8 cellular contexts compared by ENCODE assay signal in genomic region chr2:219176818-219177593, GRCh38. TPM values are rescaled to one million over a fixed set of nuclear protein-coding genes. Genes with fewer than 3 reads are reported as not detected.
A peak's percentile ranks its signal among the peaks of the same experiment; 100 is the strongest.
DNase-seq lines count a peak whose midpoint lies in the region; ATAC-seq, FAIRE-seq and TF ChIP-seq lines count a peak whose summit lies in the region.

Gene CNPPD1, minus strand, starts transcription at chr2:219176925. Its CDS starts 97 bp downstream, at chr2:219176828.

- H3K27ac Mint-ChIP-seq in Calu3 (ENCODE audit: unreplicated experiment), result peak within 1 kb of the TSS; percentile 97

- H3K9me3 ChIP-seq in HUES48 (ENCODE audit: control insufficient read depth, insufficient read depth, low read length) (no peaks in the 10 kb centered on the region), OCI-LY1 (ENCODE audit: low read length) (no peaks in the 10 kb centered on the region), endothelial cell of umbilical vein (replicated peaks; ENCODE audit: control insufficient read depth, insufficient read depth, low read length) (no peaks in the 10 kb centered on the region)

- no peak within 1 kb of the TSS for H2AFZ ChIP-seq in OCI-LY1 (ENCODE audit: low read length)
- peak within 1 kb of the TSS; percentile 74 for H2AFZ ChIP-seq in endothelial cell of umbilical vein (ENCODE audit: low read depth, low read length)

- H3K27me3 ChIP-seq in HUES48 (ENCODE audit: control insufficient read depth, insufficient read depth, low read length) (no peaks in the 10 kb centered on the region), OCI-LY1 (ENCODE audit: insufficient read depth, low read length) (no peaks in the 10 kb centered on the region), endothelial cell of umbilical vein (ENCODE audit: control insufficient read depth in 2 of 2, insufficient read depth in 2 of 2, low read length in 2 of 2) (no peaks in the 10 kb centered on the region)

- DNase-seq in Calu3 (peak; percentile 94), endothelial cell of umbilical vein (ENCODE audit: low read depth, low spot score) (peak; percentile 83), middle frontal gyrus (ENCODE audit: extremely low spot score, low spot score) (peak; percentile 85)
- DNase-seq in activated CD8-positive, alpha-beta memory T cell treated with anti-CD3 and anti-CD28 coated beads, Interleukin-2, amount 50 U/mL, for 4 hours, result peak; percentile 85
- DNase-seq in stimulated activated CD8-positive, alpha-beta memory T cell treated with anti-CD3 and anti-CD28 coated beads, Interleukin-2, amount 100 ng/mL, for 48 hours (ENCODE audit: low read depth in 2 of 2), result peak; percentile 81 to 85

- CTCF ChIA-PET in Calu3 (lab: Charles Lee) (interaction anchor here (0.6 to 1.7 kb wide), 7 partner anchors 29 to 353 kb away, joined by 3 to 9 read pairs (median 6); partner anchors contain the start of genes ANKZF1, ATG9A and ZFAND2B), endothelial cell of umbilical vein (lab: Charles Lee) (interaction anchor here (0.6 to 3.4 kb wide), 11 partner anchors 17 to 595 kb away, joined by 3 to 18 read pairs (median 7); partner anchors contain the start of genes ABCB6, DNAJB2, NHEJ1 and ZFAND2B)

- H3K9me2 ChIP-seq in OCI-LY1 (ENCODE audit: low read depth, low read length), result no peaks in the 10 kb centered on the region

- H4K20me1 ChIP-seq in OCI-LY1 (ENCODE audit: insufficient read depth, low read length), result no peaks in the 10 kb centered on the region
- no peaks in the 10 kb centered on the region for H4K20me1 ChIP-seq in endothelial cell of umbilical vein (replicated peaks; ENCODE audit: control insufficient read depth, extremely low read depth, insufficient read depth, low read length)

- intact Hi-C loops in Calu3 (cut with micrococcal nuclease; ENCODE audit: unreplicated experiment) (loop anchor here (5.0 kb wide), 1 partner anchor 120 kb away; no protein-coding TSS in a partner anchor), endothelial cell of umbilical vein (cut with micrococcal nuclease) (loop anchor here (1.0 to 5.0 kb wide), 8 partner anchors 17 to 610 kb away; partner anchors contain the start of genes ANKZF1, ATG9A, CNOT9 and DNAJB2)

- H3K36me3 Mint-ChIP-seq in Calu3 (ENCODE audit: insufficient read depth, unreplicated experiment), result peaks cover 53% of the 10 kb centered on the region

- no peak for TF ChIP-seq POLR2A in endothelial cell of umbilical vein (IDR thresholded peaks at IDR 0.05; ENCODE audit: low read depth, low read length)

- peak within 1 kb of the TSS; percentile 91 for H3K4me2 ChIP-seq in OCI-LY1 (ENCODE audit: low read length)
- H3K4me2 ChIP-seq in endothelial cell of umbilical vein (ENCODE audit: insufficient read depth, low read length), result peak within 1 kb of the TSS; percentile 95

- peak; percentile 63 for ATAC-seq in GM21381 (IDR thresholded peaks at IDR 0.05; ENCODE audit: unreplicated experiment)

- peak; percentile 74 for FAIRE-seq in endothelial cell of umbilical vein (lab: Jason Lieb, UNC)

- H3K27ac ChIP-seq in HUES48 (ENCODE audit: low read depth, low read length) (peak within 1 kb of the TSS; percentile 92), OCI-LY1 (ENCODE audit: low read depth, low read length, poor library complexity, severe bottlenecking) (peak within 1 kb of the TSS; percentile 93), endothelial cell of umbilical vein (ENCODE audit: insufficient read depth, low read depth, low read length) (peak within 1 kb of the TSS; percentile 62)

- H3K79me2 ChIP-seq in OCI-LY1 (ENCODE audit: insufficient read depth, low read length), result peaks cover 8% of the 10 kb centered on the region; the same call in 1 of the 2 replicates
- peaks cover 22% of the 10 kb centered on the region for H3K79me2 ChIP-seq in endothelial cell of umbilical vein (ENCODE audit: control insufficient read depth, insufficient read depth, low read length)

- POLR2A ChIA-PET in endothelial cell of umbilical vein (lab: Charles Lee), result interaction anchor here (0.6 to 1.2 kb wide), 6 partner anchors 19 to 180 kb away, joined by 3 to 5 read pairs (median 3); partner anchors contain the start of genes ANKZF1 and ATG9A

- BruUV-seq in Calu3 (replicated peaks; lab: Mats Ljungman, UMichigan) (TSS peak; percentile 74), endothelial cell of umbilical vein (replicated peaks; lab: Mats Ljungman, UMichigan) (TSS peak; percentile 32)

- H3K4me3 Mint-ChIP-seq in Calu3 (ENCODE audit: low read depth, unreplicated experiment), result peak within 1 kb of the TSS; percentile 98

- H3K9me3 Mint-ChIP-seq in Calu3 (ENCODE audit: low read depth, unreplicated experiment), result no peaks in the 10 kb centered on the region

- peaks cover 45% of the 10 kb centered on the region for H3K36me3 ChIP-seq in HUES48 (ENCODE audit: control insufficient read depth, insufficient read depth, low read length)
- H3K36me3 ChIP-seq in OCI-LY1 (ENCODE audit: insufficient read depth, low read length), result peaks cover 42% of the 10 kb centered on the region
- peaks cover 14 to 35% of the 10 kb centered on the region in 2 experiments for H3K36me3 ChIP-seq in endothelial cell of umbilical vein (ENCODE audit: control insufficient read depth in 2 of 2, extremely low read depth in 1 of 2, insufficient read depth in 2 of 2, low read length in 2 of 2)

- peaks cover 30% of the 10 kb centered on the region for H3K4me1 Mint-ChIP-seq in Calu3 (ENCODE audit: low read depth, unreplicated experiment)

- H3F3A ChIP-seq in OCI-LY1 (ENCODE audit: insufficient read depth, low read length), result no peaks in the 10 kb centered on the region; the same call in 1 of the 2 replicates

- H3K9ac ChIP-seq in HUES48 (ENCODE audit: low read depth, low read length), result peak within 1 kb of the TSS; percentile 69
- H3K9ac ChIP-seq in OCI-LY1 (ENCODE audit: low read length), result peak within 1 kb of the TSS; percentile 89
- peak within 1 kb of the TSS; percentile 81 for H3K9ac ChIP-seq in endothelial cell of umbilical vein (replicated peaks; ENCODE audit: extremely low read depth, insufficient read depth, low read length)

- dilution Hi-C loops in endothelial cell of umbilical vein (cut with MboI; ENCODE audit: extremely low pct_ligation_motif_present, low sequenced_read_pairs), result no loop called here

- no peaks in the 10 kb centered on the region for H3K27me3 Mint-ChIP-seq in Calu3 (ENCODE audit: unreplicated experiment)

- H3K9me1 ChIP-seq in endothelial cell of umbilical vein (replicated peaks; ENCODE audit: control insufficient read depth, extremely low read depth, insufficient read depth, low read length), result no peaks in the 10 kb centered on the region

- H3K4me1 ChIP-seq in HUES48 (ENCODE audit: control insufficient read depth, insufficient read depth, low read length) (peaks cover 11% of the 10 kb centered on the region), OCI-LY1 (ENCODE audit: insufficient read depth, low read length, severe bottlenecking) (peaks cover 25% of the 10 kb centered on the region), endothelial cell of umbilical vein (ENCODE audit: control insufficient read depth, extremely low read depth, insufficient read depth, low read length) (peaks cover 18% of the 10 kb centered on the region)

- TF ChIP-seq CTCF in Calu3 (IDR thresholded peaks at IDR 0.05; ENCODE audit: unreplicated experiment) (no peak), OCI-LY1 (IDR thresholded peaks at IDR 0.05; ENCODE audit: low read length) (no peak), endothelial cell of umbilical vein (IDR thresholded peaks at IDR 0.05; ENCODE audit: extremely low read depth in 1 of 2, insufficient read depth in 1 of 2, low read depth in 1 of 2, low read length in 2 of 2) (peak in 1 of 2 donors; percentile 0)

- peak within 1 kb of the TSS; percentile 100 for H3K4me3 ChIP-seq in HUES48 (ENCODE audit: low read depth, low read length)
- H3K4me3 ChIP-seq in OCI-LY1 (ENCODE audit: low read depth, low read length, poor library complexity, severe bottlenecking), result peak within 1 kb of the TSS; percentile 91
- H3K4me3 ChIP-seq in endothelial cell of umbilical vein (replicated peaks in 1 of 3; ENCODE audit: insufficient read depth in 1 of 3, low read depth in 1 of 3, low read length in 3 of 3), result peak within 1 kb of the TSS; percentile 29 to 81 (median 67)

TF ChIP-seq in endothelial cell of umbilical vein, 7 proteins besides CTCF, POLR2A, EP300 and RAD21:
- TF ChIP-seq MAX (IDR thresholded peaks at IDR 0.05; ENCODE audit: insufficient read depth, insufficient read length), result peak; percentile 16
- peak; percentile 85 for TF ChIP-seq POLR2AphosphoS5 (IDR thresholded peaks at IDR 0.05; ENCODE audit: insufficient read depth, low read depth, low read length)
- no peak for TF ChIP-seq MYC (IDR thresholded peaks at IDR 0.05; ENCODE audit: low read depth, low read length)
- TF ChIP-seq EZH2 (IDR thresholded peaks at IDR 0.05; ENCODE audit: borderline replicate concordance, low read depth, low read length, severe bottlenecking), result no peak

RNA-seq across cellular contexts. Expression of gene CNPPD1, which starts in this region (rescaled TPM):
- total RNA-seq in Calu3 (2022) (40.6 and 42.9 TPM in 2 replicates), endothelial cell of umbilical vein (41.0 and 44.0 TPM in 2 replicates)
- 51.1 and 55.7 TPM in 2 replicates for polyA plus RNA-seq in endothelial cell of umbilical vein
- 38.1 and 39.2 TPM in 2 replicates for polyA plus RNA-seq in endothelial cell of umbilical vein (2011; cell fraction: cytosol; rRNA removed)
- 60.0 and 63.9 TPM in 2 replicates for polyA plus RNA-seq in endothelial cell of umbilical vein (2011; cell fraction: nucleus; rRNA removed)
- polyA plus RNA-seq in endothelial cell of umbilical vein (2012), result 35.5 and 39.9 TPM in 2 replicates
- polyA minus RNA-seq in endothelial cell of umbilical vein, result 24.6 and 27.9 TPM in 2 replicates
- 5.8 TPM for polyA minus RNA-seq in endothelial cell of umbilical vein (2011; cell fraction: cytosol; rRNA and poly(A)+ RNA removed)
- polyA minus RNA-seq in endothelial cell of umbilical vein (2011; cell fraction: nucleus; rRNA and poly(A)+ RNA removed), result 14.1 and 15.9 TPM in 2 replicates

Comparison
In these comparisons a context has a peak if more than half of its experiments do, and no peak if none do; other contexts are left out.
1. Peak in every context shown above with its lines: DNase-seq, ATAC-seq, H3K4me3 ChIP-seq and H3K27ac ChIP-seq.